Comparison of ENCODE assay signal across 1 cellular context in genomic region chr21:17726047-17726446, GRCh38.
TF ChIP-seq lines count a peak whose summit lies in the region.

No MANE protein-coding gene starts in this region.

TF ChIP-seq in K562, 482 proteins besides CTCF, POLR2A, EP300 and RAD21 (continued from another document):
- no peak for TF ChIP-seq CLOCK (CRISPR knock-in tag; IDR thresholded peaks at IDR 0.05; ENCODE audit: borderline replicate concordance)
- no peak for TF ChIP-seq CHD2 (IDR thresholded peaks at IDR 0.05; ENCODE audit: low read depth, low read length)
